Comparison of ENCODE assay signal across 14 cellular contexts in the genomic region with DNA sequence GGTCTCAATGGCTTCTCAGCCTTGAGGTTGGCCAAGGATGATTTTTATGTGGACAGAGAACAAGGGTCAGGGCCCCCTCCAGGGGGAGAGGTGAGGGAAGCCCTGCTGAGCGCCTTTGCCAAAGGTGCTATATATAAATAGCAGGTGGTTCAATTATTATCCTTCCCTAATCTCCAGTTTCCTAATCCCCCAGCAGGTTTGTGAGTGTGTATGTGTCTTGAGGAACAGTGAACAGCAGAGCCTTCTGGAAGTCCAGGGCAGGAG.
"Had no signal": no experiment of that assay in that cellular context is flagged by ENCODE, and none has a peak within 500 bp of the region (broad histone marks: within the 10 kb centered on the region; RNA-seq: fewer than 3 reads in every experiment).

No MANE protein-coding gene starts in this region.

- ATAC-seq: foreskin keratinocyte; natural killer cell treated with Interleukin-12 subunit alpha and Interleukin-12 subunit beta and Interleukin-15 and Interleukin-18, amount 100 ng/mL, for 72 hours had no signal

- H3K27ac Mint-ChIP-seq: activated naive CD8-positive, alpha-beta T cell; natural killer cell treated with Interleukin-12 subunit alpha and Interleukin-12 subunit beta and Interleukin-15 and Interleukin-18, amount 100 ng/mL, for 72 hours had no signal

- H3K27ac ChIP-seq: foreskin keratinocyte, parathyroid adenoma, tibial artery had no signal

- DNase-seq: activated CD4-positive, alpha-beta T cell treated with anti-CD3 and anti-CD28 coated beads for 1 hour; activated CD4-positive, alpha-beta T cell treated with anti-CD3 and anti-CD28 coated beads, Interleukin-2, amount 50 U/mL, for 48 hours; activated gamma-delta T cell; activated T-cell treated with anti-CD3 and anti-CD28 coated beads, Interleukin-2, amount 50 U/mL, for 48 hours; amygdala; foreskin keratinocyte; retina; stimulated activated CD4-positive, alpha-beta T cell treated with anti-CD3 and anti-CD28 coated beads, Interleukin-4, amount 100 ng/mL, for 4 hours; T-helper 9 cell; tibial artery; uterus had no signal

- H3K36me3 Mint-ChIP-seq: activated naive CD8-positive, alpha-beta T cell; natural killer cell treated with Interleukin-12 subunit alpha and Interleukin-12 subunit beta and Interleukin-15 and Interleukin-18, amount 100 ng/mL, for 72 hours had no signal

- H3K9me3 Mint-ChIP-seq: natural killer cell treated with Interleukin-12 subunit alpha and Interleukin-12 subunit beta and Interleukin-15 and Interleukin-18, amount 100 ng/mL, for 72 hours had no signal

- H3K4me3 Mint-ChIP-seq: activated naive CD8-positive, alpha-beta T cell; natural killer cell treated with Interleukin-12 subunit alpha and Interleukin-12 subunit beta and Interleukin-15 and Interleukin-18, amount 100 ng/mL, for 72 hours had no signal
